Comparison of ENCODE assay signal across 2 cellular contexts in the genomic region with DNA sequence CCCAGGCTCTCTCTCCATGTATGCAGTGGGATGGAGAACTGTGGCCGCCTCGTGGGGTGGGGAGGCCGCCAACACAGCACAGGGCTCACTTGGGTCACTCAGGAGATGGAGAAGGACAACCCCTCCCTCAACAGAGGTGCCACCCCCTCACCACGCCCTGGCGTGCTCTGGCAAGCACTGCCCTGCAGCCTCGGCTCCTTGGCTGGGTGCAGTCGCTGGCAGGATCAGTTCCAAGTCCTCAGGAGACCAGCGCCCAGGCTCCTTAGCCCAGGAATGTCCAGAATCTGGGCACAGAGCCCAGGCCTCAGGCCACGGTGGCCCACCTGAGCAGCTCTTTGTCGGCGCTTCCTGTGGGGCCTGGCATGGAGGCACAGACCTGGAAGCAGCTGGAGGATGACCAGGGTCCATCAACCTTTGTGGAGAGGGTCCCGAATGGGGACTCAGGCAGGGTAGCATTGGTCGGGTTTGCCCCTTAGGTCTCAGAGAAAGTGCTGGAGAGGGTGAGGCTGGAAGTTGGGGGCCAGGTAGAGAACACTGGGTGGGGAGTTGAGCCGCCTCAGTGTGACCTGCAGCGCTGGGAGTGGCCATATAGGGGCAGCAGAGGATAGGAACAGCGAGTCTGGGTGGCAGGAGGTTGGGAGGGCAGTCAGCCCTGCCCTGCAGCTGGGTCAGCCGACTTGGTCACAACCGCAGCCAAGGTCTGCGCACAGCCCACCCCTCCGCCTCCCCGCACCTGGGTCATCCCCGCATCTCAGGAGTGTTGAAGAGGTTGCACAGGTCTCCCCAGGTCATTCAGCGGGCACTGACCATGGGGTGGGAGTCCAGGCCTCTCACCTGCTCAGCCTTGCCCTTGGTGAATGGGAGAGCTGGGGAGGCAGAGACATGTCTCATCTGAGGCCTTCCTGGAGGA.
TF ChIP-seq lines count a peak whose summit lies in the region.

No MANE protein-coding gene starts in this region.

TF ChIP-seq in IMR-90, 13 proteins besides CTCF, POLR2A, EP300 and RAD21:
- no peak for TF ChIP-seq FOS (IDR thresholded peaks at IDR 0.05; ENCODE audit: low read depth, low read length)
- peak; percentile 65; the same call in 1 of the 2 replicates for TF ChIP-seq MAZ (IDR thresholded peaks at IDR 0.05; ENCODE audit: borderline replicate concordance, low read depth, low read length)
- TF ChIP-seq SMC3 (IDR thresholded peaks at IDR 0.05; ENCODE audit: low read depth, low read length), result peak; percentile 99
- TF ChIP-seq RCOR1 (IDR thresholded peaks at IDR 0.05; ENCODE audit: insufficient replicate concordance, low read length), result no peak
- TF ChIP-seq RFX5 (IDR thresholded peaks at IDR 0.05; ENCODE audit: low read depth, low read length), result no peak
- 0 out of 2 replicates have a peak, but pooled peaks have one; percentile 9 for TF ChIP-seq NFE2L2 (IDR thresholded peaks at IDR 0.05; ENCODE audit: low read depth, low read length)
- no peak for TF ChIP-seq ELK1 (IDR thresholded peaks at IDR 0.05; ENCODE audit: borderline replicate concordance, low read depth, low read length)
- peak; percentile 65; the same call in 1 of the 2 replicates for TF ChIP-seq BHLHE40 (IDR thresholded peaks at IDR 0.05; ENCODE audit: low read depth, low read length)
- TF ChIP-seq CEBPB (IDR thresholded peaks at IDR 0.05; ENCODE audit: low read depth, low read length), result no peak
- TF ChIP-seq USF2 (IDR thresholded peaks at IDR 0.05; ENCODE audit: low read depth, low read length), result no peak

TF ChIP-seq in HepG2, 621 proteins besides CTCF, POLR2A, EP300 and RAD21 (continues in another document):
- TF ChIP-seq, protein P1, sequence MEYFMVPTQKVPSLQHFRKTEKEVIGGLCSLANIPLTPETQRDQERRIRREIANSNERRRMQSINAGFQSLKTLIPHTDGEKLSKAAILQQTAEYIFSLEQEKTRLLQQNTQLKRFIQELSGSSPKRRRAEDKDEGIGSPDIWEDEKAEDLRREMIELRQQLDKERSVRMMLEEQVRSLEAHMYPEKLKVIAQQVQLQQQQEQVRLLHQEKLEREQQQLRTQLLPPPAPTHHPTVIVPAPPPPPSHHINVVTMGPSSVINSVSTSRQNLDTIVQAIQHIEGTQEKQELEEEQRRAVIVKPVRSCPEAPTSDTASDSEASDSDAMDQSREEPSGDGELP (IDR thresholded peaks at IDR 0.05; ENCODE audit: borderline replicate concordance, low read depth), result peak; percentile 59; the same call in 1 of the 2 replicates
- no peak for TF ChIP-seq ZNF446 (CRISPR knock-in tag; IDR thresholded peaks at IDR 0.05)
- no peak for TF ChIP-seq MIXL1 (CRISPR knock-in tag; IDR thresholded peaks at IDR 0.05)
- TF ChIP-seq SOX13 (IDR thresholded peaks at IDR 0.05), result no peak
- TF ChIP-seq SOX13 (CRISPR knock-in tag; conservative IDR thresholded peaks at IDR 0.05 in 1 of 2, IDR thresholded peaks at IDR 0.05 in 1 of 2), result no peak
- TF ChIP-seq SMAD3 (CRISPR knock-in tag; IDR thresholded peaks at IDR 0.05), result no peak
- TF ChIP-seq CCDC6 (CRISPR knock-in tag; IDR thresholded peaks at IDR 0.05), result no peak
- TF ChIP-seq HDAC6 (IDR thresholded peaks at IDR 0.05; ENCODE audit: low read depth, low read length), result no peak
- no peak for TF ChIP-seq ZNF562 (CRISPR knock-in tag; IDR thresholded peaks at IDR 0.05; ENCODE audit: borderline replicate concordance)
- TF ChIP-seq SALL2 (CRISPR knock-in tag; IDR thresholded peaks at IDR 0.05), result 0 out of 2 replicates have a peak, but pooled peaks have one; percentile 28
- no peak for TF ChIP-seq ZNF724P (CRISPR knock-in tag; IDR thresholded peaks at IDR 0.05; ENCODE audit: borderline replicate concordance)
- no peak for TF ChIP-seq HHEX (CRISPR knock-in tag; IDR thresholded peaks at IDR 0.05)
- TF ChIP-seq, protein P2, sequence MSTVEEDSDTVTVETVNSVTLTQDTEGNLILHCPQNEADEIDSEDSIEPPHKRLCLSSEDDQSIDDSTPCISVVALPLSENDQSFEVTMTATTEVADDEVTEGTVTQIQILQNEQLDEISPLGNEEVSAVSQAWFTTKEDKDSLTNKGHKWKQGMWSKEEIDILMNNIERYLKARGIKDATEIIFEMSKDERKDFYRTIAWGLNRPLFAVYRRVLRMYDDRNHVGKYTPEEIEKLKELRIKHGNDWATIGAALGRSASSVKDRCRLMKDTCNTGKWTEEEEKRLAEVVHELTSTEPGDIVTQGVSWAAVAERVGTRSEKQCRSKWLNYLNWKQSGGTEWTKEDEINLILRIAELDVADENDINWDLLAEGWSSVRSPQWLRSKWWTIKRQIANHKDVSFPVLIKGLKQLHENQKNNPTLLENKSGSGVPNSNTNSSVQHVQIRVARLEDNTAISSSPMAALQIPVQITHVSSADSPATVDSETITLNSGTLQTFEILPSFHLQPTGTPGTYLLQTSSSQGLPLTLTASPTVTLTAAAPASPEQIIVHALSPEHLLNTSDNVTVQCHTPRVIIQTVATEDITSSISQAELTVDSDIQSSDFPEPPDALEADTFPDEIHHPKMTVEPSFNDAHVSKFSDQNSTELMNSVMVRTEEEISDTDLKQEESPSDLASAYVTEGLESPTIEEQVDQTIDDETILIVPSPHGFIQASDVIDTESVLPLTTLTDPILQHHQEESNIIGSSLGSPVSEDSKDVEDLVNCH (CRISPR knock-in tag; IDR thresholded peaks at IDR 0.05), result no peak
- no peak for TF ChIP-seq MBD4 (IDR thresholded peaks at IDR 0.05; ENCODE audit: borderline replicate concordance, low read length)
- TF ChIP-seq ZNF30 (CRISPR knock-in tag; IDR thresholded peaks at IDR 0.05), result no peak
- TF ChIP-seq ZNF761 (CRISPR knock-in tag; conservative IDR thresholded peaks at IDR 0.05), result no peak
- peak; percentile 68 for TF ChIP-seq ZNF687 (CRISPR knock-in tag; IDR thresholded peaks at IDR 0.05)
- no peak for TF ChIP-seq BCL3 (CRISPR knock-in tag; IDR thresholded peaks at IDR 0.05)
- TF ChIP-seq, protein P3, sequence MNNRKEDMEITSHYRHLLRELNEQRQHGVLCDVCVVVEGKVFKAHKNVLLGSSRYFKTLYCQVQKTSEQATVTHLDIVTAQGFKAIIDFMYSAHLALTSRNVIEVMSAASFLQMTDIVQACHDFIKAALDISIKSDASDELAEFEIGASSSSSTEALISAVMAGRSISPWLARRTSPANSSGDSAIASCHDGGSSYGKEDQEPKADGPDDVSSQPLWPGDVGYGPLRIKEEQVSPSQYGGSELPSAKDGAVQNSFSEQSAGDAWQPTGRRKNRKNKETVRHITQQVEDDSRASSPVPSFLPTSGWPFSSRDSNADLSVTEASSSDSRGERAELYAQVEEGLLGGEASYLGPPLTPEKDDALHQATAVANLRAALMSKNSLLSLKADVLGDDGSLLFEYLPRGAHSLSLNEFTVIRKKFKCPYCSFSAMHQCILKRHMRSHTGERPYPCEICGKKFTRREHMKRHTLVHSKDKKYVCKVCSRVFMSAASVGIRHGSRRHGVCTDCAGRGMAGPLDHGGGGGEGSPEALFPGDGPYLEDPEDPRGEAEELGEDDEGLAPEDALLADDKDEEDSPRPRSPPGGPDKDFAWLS (CRISPR knock-in tag; IDR thresholded peaks at IDR 0.05; ENCODE audit: borderline replicate concordance), result no peak
- no peak for TF ChIP-seq ZNF34 (CRISPR knock-in tag; IDR thresholded peaks at IDR 0.05; ENCODE audit: borderline replicate concordance)
- no peak; the same call in 1 of the 2 replicates for TF ChIP-seq ZBTB7A (CRISPR knock-in tag; IDR thresholded peaks at IDR 0.05)
- TF ChIP-seq, protein P4, sequence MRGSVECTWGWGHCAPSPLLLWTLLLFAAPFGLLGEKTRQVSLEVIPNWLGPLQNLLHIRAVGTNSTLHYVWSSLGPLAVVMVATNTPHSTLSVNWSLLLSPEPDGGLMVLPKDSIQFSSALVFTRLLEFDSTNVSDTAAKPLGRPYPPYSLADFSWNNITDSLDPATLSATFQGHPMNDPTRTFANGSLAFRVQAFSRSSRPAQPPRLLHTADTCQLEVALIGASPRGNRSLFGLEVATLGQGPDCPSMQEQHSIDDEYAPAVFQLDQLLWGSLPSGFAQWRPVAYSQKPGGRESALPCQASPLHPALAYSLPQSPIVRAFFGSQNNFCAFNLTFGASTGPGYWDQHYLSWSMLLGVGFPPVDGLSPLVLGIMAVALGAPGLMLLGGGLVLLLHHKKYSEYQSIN (CRISPR knock-in tag; IDR thresholded peaks at IDR 0.05; ENCODE audit: borderline replicate concordance), result no peak
- peak; percentile 69; the same call in 1 of the 2 replicates for TF ChIP-seq ZNF280B (CRISPR knock-in tag; IDR thresholded peaks at IDR 0.05; ENCODE audit: borderline replicate concordance)
- TF ChIP-seq BRCA1 (CRISPR knock-in tag; IDR thresholded peaks at IDR 0.05), result no peak
- TF ChIP-seq ZNF607 (CRISPR knock-in tag; IDR thresholded peaks at IDR 0.05; ENCODE audit: borderline replicate concordance), result no peak
- TF ChIP-seq KMT2A (CRISPR knock-in tag; IDR thresholded peaks at IDR 0.05), result no peak
- no peak for TF ChIP-seq ZNF382 (CRISPR knock-in tag; IDR thresholded peaks at IDR 0.05; ENCODE audit: borderline replicate concordance)
- TF ChIP-seq ZNF703 (CRISPR knock-in tag; IDR thresholded peaks at IDR 0.05; ENCODE audit: borderline replicate concordance), result no peak
- no peak for TF ChIP-seq HMGA1 (CRISPR knock-in tag; conservative IDR thresholded peaks at IDR 0.05)
- 0 out of 2 replicates have a peak, but pooled peaks have one; percentile 26 for TF ChIP-seq NR2F6 (IDR thresholded peaks at IDR 0.05)
- TF ChIP-seq NR2F6 (CRISPR knock-in tag; IDR thresholded peaks at IDR 0.05), result peak; percentile 46; the same call in 1 of the 2 replicates
- TF ChIP-seq MTERF4 (CRISPR knock-in tag; IDR thresholded peaks at IDR 0.05), result no peak; the same call in 1 of the 2 replicates
- no peak for TF ChIP-seq ZNF282 (IDR thresholded peaks at IDR 0.05; ENCODE audit: partially characterized antibody)
- no peak; the same call in 1 of the 2 replicates for TF ChIP-seq ZSCAN25 (CRISPR knock-in tag; IDR thresholded peaks at IDR 0.05)
- TF ChIP-seq TBP (CRISPR knock-in tag; IDR thresholded peaks at IDR 0.05), result no peak
- TF ChIP-seq, protein P5, sequence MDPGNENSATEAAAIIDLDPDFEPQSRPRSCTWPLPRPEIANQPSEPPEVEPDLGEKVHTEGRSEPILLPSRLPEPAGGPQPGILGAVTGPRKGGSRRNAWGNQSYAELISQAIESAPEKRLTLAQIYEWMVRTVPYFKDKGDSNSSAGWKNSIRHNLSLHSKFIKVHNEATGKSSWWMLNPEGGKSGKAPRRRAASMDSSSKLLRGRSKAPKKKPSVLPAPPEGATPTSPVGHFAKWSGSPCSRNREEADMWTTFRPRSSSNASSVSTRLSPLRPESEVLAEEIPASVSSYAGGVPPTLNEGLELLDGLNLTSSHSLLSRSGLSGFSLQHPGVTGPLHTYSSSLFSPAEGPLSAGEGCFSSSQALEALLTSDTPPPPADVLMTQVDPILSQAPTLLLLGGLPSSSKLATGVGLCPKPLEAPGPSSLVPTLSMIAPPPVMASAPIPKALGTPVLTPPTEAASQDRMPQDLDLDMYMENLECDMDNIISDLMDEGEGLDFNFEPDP (CRISPR knock-in tag; conservative IDR thresholded peaks at IDR 0.05), result no peak
